In the genomic region with DNA sequence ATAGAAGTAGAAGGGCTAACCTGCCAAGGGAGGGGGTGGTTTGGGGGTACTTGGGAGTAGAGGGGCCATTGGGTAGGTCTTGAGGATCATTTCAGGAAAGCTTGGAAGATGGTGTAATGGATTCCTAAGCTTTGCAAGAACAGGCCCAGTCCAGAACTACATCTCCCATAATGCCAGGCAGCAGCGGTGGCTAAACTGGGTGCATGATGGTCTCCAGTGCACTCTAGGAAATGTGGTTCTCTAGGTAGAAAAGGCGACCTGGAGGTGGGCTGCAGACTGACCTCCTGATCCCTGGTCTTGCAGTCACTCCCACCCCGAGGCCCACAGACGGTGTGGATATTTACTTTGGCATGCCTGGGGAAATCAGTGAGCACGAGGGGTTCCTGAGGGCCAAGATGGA, we compare ENCODE assay signal across 28 cellular contexts. TPM values are rescaled to one million over a fixed set of nuclear protein-coding genes. Genes with fewer than 3 reads are reported as not detected.
"Had no signal": no experiment of that assay in that cellular context is flagged by ENCODE, and none has a peak within 500 bp of the region (broad histone marks: within the 10 kb centered on the region; RNA-seq: fewer than 3 reads in every experiment).

No MANE protein-coding gene starts in this region.

- DNase-seq: activated CD4-positive, alpha-beta T cell treated with anti-CD3 and anti-CD28 coated beads, Interleukin-2, amount 10 ng/mL, durations not matched to agents 24 days and 14 days; activated CD8-positive, alpha-beta memory T cell treated with anti-CD3 and anti-CD28 coated beads, Interleukin-2, amount 10 ng/mL, durations not matched to agents 7 days and 5 days; activated CD8-positive, alpha-beta T cell treated with anti-CD3 and anti-CD28 coated beads for 36 hours; activated T-cell treated with anti-CD3 and anti-CD28 coated beads for 4 hours; aorta; foreskin fibroblast; immature natural killer cell; naive thymus-derived CD4-positive, alpha-beta T cell; occipital lobe; stimulated activated CD4-positive, alpha-beta T cell treated with anti-CD3 and anti-CD28 coated beads, Interleukin-2, amount 100 ng/mL, for 48 hours; stimulated activated naive CD4-positive, alpha-beta T cell; T-helper 17 cell had no signal

- H3K4me3 Mint-ChIP-seq: activated CD4-positive, alpha-beta T cell treated with anti-CD3 and anti-CD28 coated beads, Interleukin-2, amount 10 ng/mL, durations not matched to agents 24 days and 14 days; activated CD8-positive, alpha-beta memory T cell treated with anti-CD3 and anti-CD28 coated beads, Interleukin-2, amount 10 ng/mL, durations not matched to agents 7 days and 5 days; activated CD8-positive, alpha-beta T cell treated with anti-CD3 and anti-CD28 coated beads for 36 hours; immature natural killer cell; naive thymus-derived CD4-positive, alpha-beta T cell; neural crest cell; T-helper 17 cell; type B pancreatic cell had no signal

- FAIRE-seq: endometrium had no signal

- H3K9me3 ChIP-seq: thoracic aorta had no signal

- ATAC-seq: activated CD4-positive, CD25-positive, alpha-beta regulatory T cell treated with anti-CD3 and anti-CD28 coated beads, Interleukin-2, amount 50 U/mL, for 24 hours; activated CD8-positive, alpha-beta memory T cell treated with anti-CD3 and anti-CD28 coated beads, Interleukin-2, amount 10 ng/mL, durations not matched to agents 7 days and 5 days; activated CD8-positive, alpha-beta T cell treated with anti-CD3 and anti-CD28 coated beads for 36 hours; activated naive CD4-positive, alpha-beta T cell treated with anti-CD3 and anti-CD28 coated beads, Interleukin-2, amount 50 U/mL, for 72 hours; left lobe of liver; naive thymus-derived CD4-positive, alpha-beta T cell; T-helper 17 cell had no signal

- H3K36me3 Mint-ChIP-seq: activated CD8-positive, alpha-beta memory T cell treated with anti-CD3 and anti-CD28 coated beads, Interleukin-2, amount 10 ng/mL, durations not matched to agents 7 days and 5 days; activated naive CD4-positive, alpha-beta T cell treated with anti-CD3 and anti-CD28 coated beads, Interleukin-2, amount 50 U/mL, for 72 hours; immature natural killer cell had no signal

- H3K27ac ChIP-seq: thoracic aorta had no signal

- H3K9me3 Mint-ChIP-seq: activated CD4-positive, alpha-beta T cell treated with anti-CD3 and anti-CD28 coated beads, Interleukin-2, amount 10 ng/mL, durations not matched to agents 24 days and 14 days; activated CD8-positive, alpha-beta T cell treated with anti-CD3 and anti-CD28 coated beads for 36 hours; activated naive CD4-positive, alpha-beta T cell treated with anti-CD3 and anti-CD28 coated beads, Interleukin-2, amount 50 U/mL, for 72 hours; brain; immature natural killer cell; neural crest cell; type B pancreatic cell had no signal

- H3K36me3 ChIP-seq: thoracic aorta had no signal

- H3K4me3 ChIP-seq: lung, thoracic aorta had no signal

- H3K27ac Mint-ChIP-seq: activated CD4-positive, alpha-beta T cell treated with anti-CD3 and anti-CD28 coated beads, Interleukin-2, amount 10 ng/mL, durations not matched to agents 24 days and 14 days; activated CD8-positive, alpha-beta memory T cell treated with anti-CD3 and anti-CD28 coated beads, Interleukin-2, amount 10 ng/mL, durations not matched to agents 7 days and 5 days; activated CD8-positive, alpha-beta T cell treated with anti-CD3 and anti-CD28 coated beads for 36 hours; activated naive CD4-positive, alpha-beta T cell treated with anti-CD3 and anti-CD28 coated beads, Interleukin-2, amount 50 U/mL, for 72 hours; immature natural killer cell; naive thymus-derived CD4-positive, alpha-beta T cell; T-helper 17 cell; type B pancreatic cell had no signal

- H3K27me3 Mint-ChIP-seq: brain had no signal

RNA-seq across cellular contexts. Expression of a gene that starts 3.8 kb away (rescaled TPM):
- total RNA-seq: T-helper 17 cell had no signal
- polyA plus RNA-seq: naive thymus-derived CD4-positive, alpha-beta T cell had no signal

RNA-seq across cellular contexts. Expression of a gene that starts 15.5 kb away (rescaled TPM):
- total RNA-seq: aorta, cardiac septum, epithelial cell of proximal tubule, glomerular endothelial cell, renal cortical epithelial cell, T-helper 17 cell had no signal
- polyA plus RNA-seq: fibroblast of lung; naive thymus-derived CD4-positive, alpha-beta T cell had no signal

RNA-seq across cellular contexts. Expression of a gene that starts 19.9 kb away (rescaled TPM):
- total RNA-seq: activated CD4-positive, alpha-beta T cell treated with anti-CD3 and anti-CD28 coated beads, Interleukin-2, amount 10 ng/mL, durations not matched to agents 24 days and 14 days; activated CD8-positive, alpha-beta memory T cell treated with anti-CD3 and anti-CD28 coated beads, Interleukin-2, amount 10 ng/mL, durations not matched to agents 7 days and 5 days; activated CD8-positive, alpha-beta T cell treated with anti-CD3 and anti-CD28 coated beads for 36 hours; aorta; cardiac septum; chondrocyte; epithelial cell of proximal tubule; fibroblast of lung; glomerular endothelial cell; left lobe of liver; neural crest cell; renal cortical epithelial cell; T-helper 17 cell; thoracic aorta had no signal
- polyA plus RNA-seq: aorta; fibroblast of lung; immature natural killer cell; naive thymus-derived CD4-positive, alpha-beta T cell had no signal

RNA-seq across cellular contexts. Expression of a gene that starts 30.1 kb away (rescaled TPM):
- total RNA-seq: epithelial cell of proximal tubule, glomerular endothelial cell, kidney epithelial cell, neural crest cell, occipital lobe, renal cortical epithelial cell had no signal
